In genomic region chr16:9334091-9334490, GRCh38 we compare ENCODE assay signal across 28 cellular contexts.
"Had no signal": no experiment of that assay in that cellular context is flagged by ENCODE, and none has a peak within 500 bp of the region (broad histone marks: within the 10 kb centered on the region; RNA-seq: fewer than 3 reads in every experiment).

No MANE protein-coding gene starts in this region.

- DNase-seq: cortex of kidney; effector CD8-positive, alpha-beta T cell; endodermal cell; esophagus squamous epithelium; foreskin melanocyte; hypothalamus; immature natural killer cell; islet precursor cell; kidney glomerular epithelial cell; left colon; left ventricle myocardium superior; lower lobe of right lung; natural killer cell; right lobe of liver; small intestine; stimulated activated CD4-positive, alpha-beta T cell treated with anti-CD3 and anti-CD28 coated beads, Interleukin-15, amount 100 ng/mL, for 24 hours; stimulated activated CD4-positive, alpha-beta T cell treated with anti-CD3 and anti-CD28 coated beads, Interleukin-2, amount 100 ng/mL, for 48 hours; stimulated activated naive B cell treated with anti-CD40 and anti-IgM and Interleukin-4, amounts not matched to agents 10 μg/mL and 1 μg/mL and 100 μg/mL, for 72 hours; upper lobe of left lung had no signal

- H3K36me3 ChIP-seq: esophagus squamous epithelium, lower lobe of right lung, neutrophil, right lobe of liver, thoracic aorta, tibial nerve, upper lobe of left lung had no signal

- H3K9me3 ChIP-seq: esophagus squamous epithelium, lower lobe of right lung, neutrophil, right lobe of liver, thoracic aorta, upper lobe of left lung had no signal

- H3K79me2 ChIP-seq: parathyroid adenoma had no signal

- H3K36me3 Mint-ChIP-seq: immature natural killer cell; memory B cell; natural killer cell; stimulated activated naive B cell treated with anti-CD40 and anti-IgM and Interleukin-4, amounts not matched to agents 10 μg/mL and 1 μg/mL and 100 μg/mL, for 72 hours had no signal

- H3K27ac Mint-ChIP-seq: endodermal cell; immature natural killer cell; memory B cell; natural killer cell; progenitor cell of endocrine pancreas; stimulated activated naive B cell treated with anti-CD40 and anti-IgM and Interleukin-4, amounts not matched to agents 10 μg/mL and 1 μg/mL and 100 μg/mL, for 72 hours; stimulated activated naive CD8-positive, alpha-beta T cell treated with anti-CD3 and anti-CD28 coated beads, Interleukin-15, Interleukin-2, amounts not matched to agents 100 ng/mL and 50 ng/mL, for 24 hours had no signal

- H3K9ac ChIP-seq: parathyroid adenoma had no signal

- H3K4me3 ChIP-seq: esophagus squamous epithelium, lower lobe of right lung, right lobe of liver, thoracic aorta, tibial nerve, upper lobe of left lung had no signal

- H3K27ac ChIP-seq: esophagus squamous epithelium, lower lobe of right lung, neutrophil, parathyroid adenoma, right lobe of liver, thoracic aorta, tibial nerve, upper lobe of left lung had no signal

- H3K4me1 ChIP-seq: esophagus squamous epithelium, lower lobe of right lung, parathyroid adenoma, right lobe of liver, tibial nerve had no signal

- H3K27me3 ChIP-seq: esophagus squamous epithelium, right lobe of liver, tibial nerve, upper lobe of left lung had no signal

- H3K9me3 Mint-ChIP-seq: endodermal cell; memory B cell; natural killer cell; neural crest cell; stimulated activated naive B cell treated with anti-CD40 and anti-IgM and Interleukin-4, amounts not matched to agents 10 μg/mL and 1 μg/mL and 100 μg/mL, for 72 hours; stimulated activated naive CD8-positive, alpha-beta T cell treated with anti-CD3 and anti-CD28 coated beads, Interleukin-15, Interleukin-2, amounts not matched to agents 100 ng/mL and 50 ng/mL, for 24 hours had no signal

- H2AFZ ChIP-seq: parathyroid adenoma had no signal

- ATAC-seq: left colon; left ventricle myocardium superior; lower lobe of right lung; natural killer cell; stimulated activated naive B cell treated with anti-CD40 and anti-IgM and Interleukin-4, amounts not matched to agents 10 μg/mL and 1 μg/mL and 100 μg/mL, for 72 hours had no signal

- FAIRE-seq: small intestine, urothelium cell line had no signal

- H3K4me3 Mint-ChIP-seq: endodermal cell; immature natural killer cell; memory B cell; natural killer cell; neural crest cell; stimulated activated naive B cell treated with anti-CD40 and anti-IgM and Interleukin-4, amounts not matched to agents 10 μg/mL and 1 μg/mL and 100 μg/mL, for 72 hours; stimulated activated naive CD8-positive, alpha-beta T cell treated with anti-CD3 and anti-CD28 coated beads, Interleukin-15, Interleukin-2, amounts not matched to agents 100 ng/mL and 50 ng/mL, for 24 hours had no signal

- H3K4me1 Mint-ChIP-seq: endodermal cell; immature natural killer cell; memory B cell; natural killer cell; stimulated activated naive B cell treated with anti-CD40 and anti-IgM and Interleukin-4, amounts not matched to agents 10 μg/mL and 1 μg/mL and 100 μg/mL, for 72 hours had no signal
